ENCODE assay signal across 8 cellular contexts in the genomic region with DNA sequence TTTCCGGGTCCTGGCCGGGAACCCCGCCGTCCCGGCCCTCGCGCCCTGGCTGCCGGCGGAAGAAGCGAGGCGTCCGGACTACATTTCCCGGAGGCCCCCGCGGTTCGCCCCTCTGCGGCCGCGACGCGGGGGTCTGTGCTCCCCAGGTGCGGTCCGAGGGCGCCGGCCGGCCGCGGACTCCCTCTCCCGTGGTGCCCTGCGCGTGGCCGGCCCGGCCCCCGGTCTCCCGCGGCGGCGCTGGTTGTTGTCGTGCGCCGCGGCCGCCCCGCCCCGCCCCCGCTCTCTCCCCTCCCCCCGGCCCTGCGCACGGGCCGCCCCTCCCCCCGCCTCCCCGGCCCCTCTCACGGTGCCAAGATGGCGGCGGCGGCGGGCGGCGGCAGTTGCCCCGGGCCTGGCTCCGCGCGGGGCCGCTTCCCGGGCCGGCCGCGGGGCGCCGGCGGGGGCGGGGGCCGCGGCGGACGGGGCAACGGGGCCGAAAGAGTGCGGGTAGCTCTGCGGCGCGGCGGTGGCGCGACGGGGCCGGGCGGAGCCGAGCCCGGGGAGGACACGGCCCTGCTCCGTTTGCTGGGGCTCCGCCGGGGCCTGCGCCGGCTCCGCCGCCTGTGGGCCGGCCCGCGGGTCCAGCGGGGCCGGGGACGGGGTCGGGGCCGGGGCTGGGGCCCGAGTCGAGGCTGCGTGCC. TPM values are rescaled to one million over a fixed set of nuclear protein-coding genes. Genes with fewer than 3 reads are reported as not detected.
DNase-seq lines count a peak whose midpoint lies in the region; ATAC-seq and TF ChIP-seq lines count a peak whose summit lies in the region.

A gene with protein sequence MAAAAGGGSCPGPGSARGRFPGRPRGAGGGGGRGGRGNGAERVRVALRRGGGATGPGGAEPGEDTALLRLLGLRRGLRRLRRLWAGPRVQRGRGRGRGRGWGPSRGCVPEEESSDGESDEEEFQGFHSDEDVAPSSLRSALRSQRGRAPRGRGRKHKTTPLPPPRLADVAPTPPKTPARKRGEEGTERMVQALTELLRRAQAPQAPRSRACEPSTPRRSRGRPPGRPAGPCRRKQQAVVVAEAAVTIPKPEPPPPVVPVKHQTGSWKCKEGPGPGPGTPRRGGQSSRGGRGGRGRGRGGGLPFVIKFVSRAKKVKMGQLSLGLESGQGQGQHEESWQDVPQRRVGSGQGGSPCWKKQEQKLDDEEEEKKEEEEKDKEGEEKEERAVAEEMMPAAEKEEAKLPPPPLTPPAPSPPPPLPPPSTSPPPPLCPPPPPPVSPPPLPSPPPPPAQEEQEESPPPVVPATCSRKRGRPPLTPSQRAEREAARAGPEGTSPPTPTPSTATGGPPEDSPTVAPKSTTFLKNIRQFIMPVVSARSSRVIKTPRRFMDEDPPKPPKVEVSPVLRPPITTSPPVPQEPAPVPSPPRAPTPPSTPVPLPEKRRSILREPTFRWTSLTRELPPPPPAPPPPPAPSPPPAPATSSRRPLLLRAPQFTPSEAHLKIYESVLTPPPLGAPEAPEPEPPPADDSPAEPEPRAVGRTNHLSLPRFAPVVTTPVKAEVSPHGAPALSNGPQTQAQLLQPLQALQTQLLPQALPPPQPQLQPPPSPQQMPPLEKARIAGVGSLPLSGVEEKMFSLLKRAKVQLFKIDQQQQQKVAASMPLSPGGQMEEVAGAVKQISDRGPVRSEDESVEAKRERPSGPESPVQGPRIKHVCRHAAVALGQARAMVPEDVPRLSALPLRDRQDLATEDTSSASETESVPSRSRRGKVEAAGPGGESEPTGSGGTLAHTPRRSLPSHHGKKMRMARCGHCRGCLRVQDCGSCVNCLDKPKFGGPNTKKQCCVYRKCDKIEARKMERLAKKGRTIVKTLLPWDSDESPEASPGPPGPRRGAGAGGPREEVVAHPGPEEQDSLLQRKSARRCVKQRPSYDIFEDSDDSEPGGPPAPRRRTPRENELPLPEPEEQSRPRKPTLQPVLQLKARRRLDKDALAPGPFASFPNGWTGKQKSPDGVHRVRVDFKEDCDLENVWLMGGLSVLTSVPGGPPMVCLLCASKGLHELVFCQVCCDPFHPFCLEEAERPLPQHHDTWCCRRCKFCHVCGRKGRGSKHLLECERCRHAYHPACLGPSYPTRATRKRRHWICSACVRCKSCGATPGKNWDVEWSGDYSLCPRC (N-terminal part only) (plus strand): TSS at position 339 of the 680 bp plus-strand sequence. CDS start 16 bp downstream, at position 355.

- no peak for TF ChIP-seq POLR2A in ovary (IDR thresholded peaks at IDR 0.05)

- WGBS in ovary, 3 donors = 1 to 2% (median 1%) methylated on average over 26 to 99 of the region's 109 CpGs

- no peaks in the 10 kb centered on the region for H3K9me3 ChIP-seq in BE2C
- H3K9me3 ChIP-seq in ovary = no peaks in the 10 kb centered on the region

- TF ChIP-seq EP300 in ovary (IDR thresholded peaks at IDR 0.05) = no peak

- peaks cover 25 to 40% of the 10 kb centered on the region in 2 donors for H3K36me3 Mint-ChIP-seq in activated T-cell treated with anti-CD3 and anti-CD28 coated beads, Interleukin-2, amount 50 U/mL, for 72 hours (ENCODE audit: insufficient read depth in 2 of 2)
- H3K36me3 Mint-ChIP-seq in glutamatergic neuron (ENCODE audit: unreplicated experiment) = peaks cover 4% of the 10 kb centered on the region

- TF ChIP-seq CTCF in BE2C (IDR thresholded peaks at IDR 0.05; ENCODE audit: low read depth, low read length) (no peak), glutamatergic neuron (IDR thresholded peaks at IDR 0.05; ENCODE audit: partially characterized antibody, unreplicated experiment) (no peak), ovary (IDR thresholded peaks at IDR 0.05) (no peak)

- DNase-seq in BE2C = no peak
- peak; percentile 98 for DNase-seq in GM19240 (ENCODE audit: insufficient read length, low spot score)
- peak; percentile 96 for DNase-seq in LoVo (ENCODE audit: low spot score)
- peak in 1 of 2 donors; percentile 96 for DNase-seq in activated T-cell treated with anti-CD3 and anti-CD28 coated beads, Interleukin-2, amount 50 U/mL, for 72 hours
- DNase-seq in glutamatergic neuron = peak; percentile 96
- DNase-seq in ovary = peak in 4 of 5 donors; percentile 94 to 96 (median 96)
- DNase-seq in stimulated activated naive CD4-positive, alpha-beta T cell (lab: John Stamatoyannopoulos, UW) = no peak
- no peak for DNase-seq in NCI-H146 treated with DMSO at 0.1 percent for 48 hours (lab: John Stamatoyannopoulos, UW; ENCODE audit: unreplicated experiment)

- peaks cover 42% of the 10 kb centered on the region for H3K4me1 Mint-ChIP-seq in activated T-cell treated with anti-CD3 and anti-CD28 coated beads, Interleukin-2, amount 50 U/mL, for 72 hours (ENCODE audit: low read depth)
- peaks cover 16% of the 10 kb centered on the region for H3K4me1 Mint-ChIP-seq in glutamatergic neuron (ENCODE audit: low read depth, unreplicated experiment)

- peak within 1 kb of the TSS; percentile 92 for H3K27ac Mint-ChIP-seq in activated T-cell treated with anti-CD3 and anti-CD28 coated beads, Interleukin-2, amount 50 U/mL, for 72 hours
- peak within 1 kb of the TSS; percentile 83 for H3K27ac Mint-ChIP-seq in glutamatergic neuron (ENCODE audit: unreplicated experiment)

- no peaks in the 10 kb centered on the region; the same call in 1 of the 2 replicates for H3K4me1 ChIP-seq in BE2C
- H3K4me1 ChIP-seq in ovary (ENCODE audit: insufficient read depth) = peaks cover 10% of the 10 kb centered on the region

- no peaks in the 10 kb centered on the region for H3K9me3 Mint-ChIP-seq in activated T-cell treated with anti-CD3 and anti-CD28 coated beads, Interleukin-2, amount 50 U/mL, for 72 hours
- peaks cover 8% of the 10 kb centered on the region for H3K9me3 Mint-ChIP-seq in glutamatergic neuron (ENCODE audit: unreplicated experiment)

- H3K4me3 Mint-ChIP-seq in activated T-cell treated with anti-CD3 and anti-CD28 coated beads, Interleukin-2, amount 50 U/mL, for 72 hours = peak within 1 kb of the TSS; percentile 90 to 91
- peak within 1 kb of the TSS; percentile 90 for H3K4me3 Mint-ChIP-seq in glutamatergic neuron (ENCODE audit: unreplicated experiment)

- peaks cover 24% of the 10 kb centered on the region for H3K36me3 ChIP-seq in BE2C
- H3K36me3 ChIP-seq in ovary = no peaks in the 10 kb centered on the region

- H3K27ac ChIP-seq in ovary = peak within 1 kb of the TSS; percentile 85 to 96

- H3K27me3 ChIP-seq in BE2C (no peaks in the 10 kb centered on the region), ovary (no peaks in the 10 kb centered on the region)

- intact Hi-C loops in ovary (cut with DNase I) = loop anchor here (2.0 to 10.0 kb wide), 4 partner anchors 23 to 171 kb away; a partner anchor contains a TSS

- no peaks in the 10 kb centered on the region for H3K27me3 Mint-ChIP-seq in activated T-cell treated with anti-CD3 and anti-CD28 coated beads, Interleukin-2, amount 50 U/mL, for 72 hours (ENCODE audit: low read depth)
- peaks cover 12% of the 10 kb centered on the region for H3K27me3 Mint-ChIP-seq in glutamatergic neuron (ENCODE audit: unreplicated experiment)

- H3K4me3 ChIP-seq in BE2C (ENCODE audit: low read depth, low read length) (peak within 1 kb of the TSS; percentile 87), ovary (peak within 1 kb of the TSS; percentile 84)

- ATAC-seq in activated T-cell treated with anti-CD3 and anti-CD28 coated beads, Interleukin-2, amount 50 U/mL, for 72 hours (replicated peaks in 1 of 2) = no peak

RNA-seq across cellular contexts. Expression of the gene that starts here (rescaled TPM):
- 162 TPM for polyA plus RNA-seq in BE2C (2012; ENCODE audit: insufficient read depth, insufficient read length, low read depth)
- 10 to 100 TPM; 63.0 to 71.5 TPM for total RNA-seq in activated T-cell treated with anti-CD3 and anti-CD28 coated beads, Interleukin-2, amount 50 U/mL, for 72 hours
- total RNA-seq in glutamatergic neuron (ENCODE audit: unreplicated experiment) (60.8 TPM), ovary (10 to 100 TPM; 13.0 to 53.7 (median 38.4) TPM)
- 10 to 100 TPM in 1 of 2 donors, 1 to 10 TPM in 1; 8.8 to 27.2 TPM for polyA plus RNA-seq in ovary

Comparison
In these comparisons a context has a peak if more than half of its experiments do, and no peak if none do; other contexts are left out.
1. DNase-seq: peak in GM19240 (single experiment), LoVo (single experiment), glutamatergic neuron (single experiment) and ovary (4 of 5); none in BE2C (single experiment), stimulated activated naive CD4-positive, alpha-beta T cell (0 of 6) and NCI-H146 treated with DMSO at 0.1 percent for 48 hours (single experiment).